25 cellular contexts compared by ENCODE assay signal in genomic region chr9:126494264-126494663, GRCh38.
DNase-seq lines count a peak whose midpoint lies in the region; ATAC-seq and TF ChIP-seq lines count a peak whose summit lies in the region.
"Had no signal": no experiment of that assay in that cellular context is flagged by ENCODE, and none has a peak within 500 bp of the region (broad histone marks: within the 10 kb centered on the region; RNA-seq: fewer than 3 reads in every experiment).

No MANE protein-coding gene starts in this region.

- H3K27ac ChIP-seq in RWPE2 (ENCODE audit: poor library complexity, severe bottlenecking), result no peak overlapping the region
- no peak overlapping the region for H3K27ac ChIP-seq in aorta (ENCODE audit: low read depth in 1 of 2, low read length in 2 of 2)
- H3K27ac ChIP-seq: 22Rv1, PC-9 had no signal

- H3K4me1 ChIP-seq in RWPE2 (ENCODE audit: insufficient read depth, poor library complexity, severe bottlenecking), result no peaks in the 10 kb centered on the region
- H3K4me1 ChIP-seq in aorta (ENCODE audit: control insufficient read depth in 1 of 2, insufficient read depth in 2 of 2, low read length in 2 of 2), result no peaks in the 10 kb centered on the region

- DNase-seq in NCI-H2171 treated with DMSO at 0.1 percent for 48 hours (lab: John Stamatoyannopoulos, UW) (peak; percentile 2), NCI-H2171 (lab: John Stamatoyannopoulos, UW) (no peak), RWPE2 (ENCODE audit: low spot score) (peak; percentile 8), kidney tubule cell (ENCODE audit: low spot score) (peak; percentile 71), aorta (peak; percentile 3 to 4), HK-2 (ENCODE audit: unreplicated experiment) (no peak), GM19240 (ENCODE audit: insufficient read length, low spot score) (no peak), inferior parietal cortex (ENCODE audit: extremely low spot score) (no peak)
- DNase-seq: BE2C; Calu3; GOT3; HFFc6; Kasumi-1; NCI-H1092 treated with DMSO at 0.1 percent for 48 hours; NCI-H1436; NCI-H187; NCI-H2081 treated with DMSO at 0.1 percent for 48 hours; NCI-H524; NCI-H748 treated with DMSO at 0.1 percent for 48 hours; NK-92 treated with Interleukin-12 subunit alpha and Interleukin-12 subunit beta, amount 100 ng/mL, for 24 hours; PC-9; SHP77 had no signal

- TF ChIP-seq CTCF in RWPE2 (IDR thresholded peaks at IDR 0.05; ENCODE audit: poor library complexity, severe bottlenecking), result no peak

- H3K36me3 ChIP-seq in RWPE2 (ENCODE audit: low read depth) (no peaks in the 10 kb centered on the region), aorta (ENCODE audit: control insufficient read depth in 1 of 2, insufficient read depth in 2 of 2, low read length in 1 of 2) (peaks cover 0 to 1% of the 10 kb centered on the region in 2 donors)
- H3K36me3 ChIP-seq: BE2C, HAP-1 had no signal

- H3K4me3 ChIP-seq in RWPE2 (ENCODE audit: severe bottlenecking) (no peak overlapping the region), aorta (ENCODE audit: low read length in 2 of 2) (no peak overlapping the region)
- H3K4me3 ChIP-seq: HAP-1, K562, PC-9 had no signal

- intact Hi-C loops in aorta (cut with DNase I), result loop anchor here (5.0 to 10.0 kb wide), 2 partner anchors 99 to 192 kb away; no protein-coding TSS in a partner anchor

- H3K9me3 ChIP-seq in RWPE2 (ENCODE audit: severe bottlenecking) (no peaks in the 10 kb centered on the region), aorta (ENCODE audit: control insufficient read depth, low read length) (no peaks in the 10 kb centered on the region)
- H3K9me3 ChIP-seq: BE2C, HAP-1 had no signal

- no peak for ATAC-seq in RWPE2 (ENCODE audit: low read depth)
- ATAC-seq in aorta (ENCODE audit: low FRiP score), result no peak
- ATAC-seq: K562 had no signal

- WGBS in aorta, 2 donors, result 94 to 95% methylated on average over 6 of the region's 6 CpGs

- H3K27me3 ChIP-seq in RWPE2 (ENCODE audit: insufficient read depth, poor library complexity, severe bottlenecking) (no peaks in the 10 kb centered on the region), aorta (ENCODE audit: control insufficient read depth in 1 of 2, insufficient read depth in 2 of 2, low read length in 1 of 2) (no peaks in the 10 kb centered on the region)

Comparison
In these comparisons a context has a peak if more than half of its experiments do, and no peak if none do; other contexts are left out.
1. DNase-seq: peak in NCI-H2171 treated with DMSO at 0.1 percent for 48 hours (single experiment), RWPE2 (single experiment), kidney tubule cell (single experiment) and aorta (2 of 2); none in NCI-H2171 (single experiment), HK-2 (single experiment), GM19240 (single experiment) and inferior parietal cortex (single experiment).